Comparison of ENCODE assay signal across 1 cellular context in the genomic region with DNA sequence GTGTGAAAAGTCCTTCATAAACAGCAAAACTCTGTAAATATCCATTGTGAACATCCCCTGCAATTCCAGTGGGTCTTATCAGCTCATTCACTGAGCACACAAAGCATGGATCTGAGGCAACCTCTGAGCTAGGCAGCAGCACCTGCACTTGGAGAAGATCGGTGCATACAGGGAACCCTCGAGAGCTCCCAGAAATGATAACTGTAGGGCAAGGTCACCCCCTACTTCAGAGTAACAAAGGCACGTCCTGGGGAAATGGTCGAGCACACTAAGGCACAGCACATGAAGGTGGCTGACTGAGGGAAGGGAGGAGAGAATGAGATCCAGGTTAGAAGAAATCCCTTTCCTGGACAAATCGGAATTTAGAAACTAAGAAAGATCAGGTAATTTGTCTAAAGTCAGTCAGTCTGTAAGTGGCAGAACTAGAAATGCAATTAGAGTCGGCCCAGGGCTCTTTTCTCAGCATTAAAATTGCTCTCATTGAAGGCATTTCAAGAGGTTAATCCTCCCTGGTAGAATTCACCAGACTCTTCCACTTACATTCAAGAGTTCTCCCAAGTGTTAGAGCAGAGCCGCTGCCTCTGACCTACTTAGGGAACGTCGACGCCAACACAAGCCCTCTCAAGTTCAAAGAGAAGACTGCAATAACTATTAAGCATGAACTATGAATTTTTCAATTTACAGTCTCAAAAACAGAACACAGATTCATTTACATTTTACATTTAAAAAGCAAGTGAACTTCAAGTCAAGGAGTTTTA.
TF ChIP-seq lines count a peak whose summit lies in the region.

No MANE protein-coding gene starts in this region.

TF ChIP-seq in GM23338, 12 proteins besides CTCF, POLR2A, EP300 and RAD21 (continued from another document):
- TF ChIP-seq, protein P1, sequence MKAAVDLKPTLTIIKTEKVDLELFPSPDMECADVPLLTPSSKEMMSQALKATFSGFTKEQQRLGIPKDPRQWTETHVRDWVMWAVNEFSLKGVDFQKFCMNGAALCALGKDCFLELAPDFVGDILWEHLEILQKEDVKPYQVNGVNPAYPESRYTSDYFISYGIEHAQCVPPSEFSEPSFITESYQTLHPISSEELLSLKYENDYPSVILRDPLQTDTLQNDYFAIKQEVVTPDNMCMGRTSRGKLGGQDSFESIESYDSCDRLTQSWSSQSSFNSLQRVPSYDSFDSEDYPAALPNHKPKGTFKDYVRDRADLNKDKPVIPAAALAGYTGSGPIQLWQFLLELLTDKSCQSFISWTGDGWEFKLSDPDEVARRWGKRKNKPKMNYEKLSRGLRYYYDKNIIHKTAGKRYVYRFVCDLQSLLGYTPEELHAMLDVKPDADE (IDR thresholded peaks at IDR 0.05), result no peak
